In the genomic region with DNA sequence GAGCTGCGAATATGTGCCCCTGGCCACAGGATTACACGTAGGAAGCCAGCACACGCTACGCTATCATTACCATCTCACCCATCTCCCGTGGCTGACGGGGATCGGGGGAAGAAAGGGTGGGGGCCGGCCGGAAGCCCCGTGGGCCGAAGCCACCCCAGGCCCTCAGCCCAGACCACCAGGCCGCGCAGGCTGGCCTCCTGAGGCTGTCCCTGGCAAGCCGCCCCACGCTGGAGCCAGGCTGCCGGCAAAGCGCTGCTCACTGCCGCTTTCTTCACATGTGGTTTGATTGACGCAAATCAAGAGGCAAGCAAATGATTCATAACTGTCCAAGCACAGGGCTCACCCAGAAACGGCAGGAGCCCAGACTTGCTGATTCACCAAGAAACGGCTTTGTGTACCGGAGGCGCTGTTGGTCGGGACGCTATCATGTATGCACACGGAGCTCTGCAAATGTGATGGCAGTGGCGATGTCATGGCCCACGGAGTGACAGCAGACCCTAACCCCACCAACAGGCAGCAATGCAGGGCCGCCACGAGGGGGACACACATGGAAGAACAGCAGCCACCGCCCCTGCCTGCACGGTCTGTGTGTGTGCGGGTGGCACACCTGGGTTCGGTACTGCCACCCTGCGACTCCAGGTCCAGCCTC, we compare ENCODE assay signal across 8 cellular contexts.
A peak's percentile ranks its signal among the peaks of the same experiment; 100 is the strongest.
DNase-seq lines count a peak whose midpoint lies in the region; ATAC-seq and TF ChIP-seq lines count a peak whose summit lies in the region.

No MANE protein-coding gene starts in this region.

- H3K27ac ChIP-seq in A673 (ENCODE audit: low read depth, low read length, poor library complexity, severe bottlenecking) (peak overlapping the region; percentile 64), PC-9 (peak overlapping the region; percentile 82), ovary (peak overlapping the region in 1 of 2 donors; percentile 30), thymus (ENCODE audit: low read depth) (peak overlapping the region; percentile 73)

- no peak for TF ChIP-seq EP300 in ovary (IDR thresholded peaks at IDR 0.05)

- no peaks in the 10 kb centered on the region for H4K20me1 ChIP-seq in PC-9 (ENCODE audit: insufficient read depth)

- 45 to 54% (median 52%) methylated on average over 35 of the region's 35 CpGs for WGBS in ovary, 3 donors
- WGBS in thymus = 78% methylated on average over 35 of the region's 35 CpGs

- H3K36me3 ChIP-seq in A673 (ENCODE audit: insufficient read depth, low read length, poor library complexity, severe bottlenecking) = no peaks in the 10 kb centered on the region
- no peaks in the 10 kb centered on the region for H3K36me3 ChIP-seq in PC-9 (ENCODE audit: low read depth)
- H3K36me3 ChIP-seq in ovary = no peaks in the 10 kb centered on the region
- H3K36me3 ChIP-seq in thymus (ENCODE audit: control insufficient read depth, insufficient read depth) = peaks cover 5% of the 10 kb centered on the region

- H2AFZ ChIP-seq in PC-9 = peak overlapping the region; percentile 68

- H3K4me2 ChIP-seq in PC-9 = peak overlapping the region; percentile 95

- no peaks in the 10 kb centered on the region for H3K27me3 ChIP-seq in A673 (replicated peaks; ENCODE audit: insufficient read depth, low read depth, low read length, poor library complexity)
- no peaks in the 10 kb centered on the region for H3K27me3 ChIP-seq in PC-9 (ENCODE audit: insufficient read depth, low read depth)
- H3K27me3 ChIP-seq in ovary = no peaks in the 10 kb centered on the region
- no peaks in the 10 kb centered on the region for H3K27me3 ChIP-seq in thymus (ENCODE audit: control insufficient read depth, insufficient read depth)

- no peak for TF ChIP-seq CTCF in A673 (conservative IDR thresholded peaks at IDR 0.05; ENCODE audit: low read depth, low read length)
- TF ChIP-seq CTCF in PC-9 (conservative IDR thresholded peaks at IDR 0.05) = no peak
- no peak for TF ChIP-seq CTCF in fibroblast of the aortic adventitia (IDR thresholded peaks at IDR 0.05; ENCODE audit: insufficient read depth, low read length)
- TF ChIP-seq CTCF in ovary (IDR thresholded peaks at IDR 0.05) = no peak

- POLR2A ChIA-PET in A673 (lab: Charles Lee; ENCODE audit: low non-redundant PET) = no interaction called here
- POLR2A ChIA-PET in PC-9 (lab: Charles Lee; ENCODE audit: unreplicated experiment) = interaction anchor here (0.6 to 0.7 kb wide), 5 partner anchors 38 to 1152 kb away, joined by 3 to 8 read pairs (median 4); no protein-coding TSS in a partner anchor

- intact Hi-C loops in A673 (cut with micrococcal nuclease; ENCODE audit: unreplicated experiment) (no loop called here), PC-9 (cut with micrococcal nuclease; ENCODE audit: unreplicated experiment) (loop anchor here (2.0 to 5.0 kb wide), 2 partner anchors 126 to 988 kb away; partner anchors contain the start of genes HDAC4 and PER2), ovary (cut with DNase I) (no loop called here)

- peaks cover 63% of the 10 kb centered on the region for H3K79me2 ChIP-seq in PC-9 (ENCODE audit: low read depth)

- no TSS peak for BruUV-seq in A673 (replicated peaks; lab: Mats Ljungman, UMichigan)
- no TSS peak for BruUV-seq in PC-9 (replicated peaks; lab: Mats Ljungman, UMichigan)

- H3K9me3 ChIP-seq in A673 (ENCODE audit: low read depth, low read length, poor library complexity, severe bottlenecking) (no peaks in the 10 kb centered on the region), PC-9 (ENCODE audit: insufficient read depth, low read depth) (no peaks in the 10 kb centered on the region), ovary (no peaks in the 10 kb centered on the region), thymus (ENCODE audit: control insufficient read depth) (no peaks in the 10 kb centered on the region)

- ATAC-seq in GM21576 (IDR thresholded peaks at IDR 0.05; ENCODE audit: unreplicated experiment) = peak; percentile 63

- H3K4me3 ChIP-seq in A673 (ENCODE audit: low read depth, low read length, poor library complexity, severe bottlenecking) (no peak overlapping the region), PC-9 (peak overlapping the region; percentile 59), fibroblast of the aortic adventitia (ENCODE audit: low read depth, low read length) (peak overlapping the region; percentile 40), ovary (peak overlapping the region; percentile 5), thymus (ENCODE audit: low read length) (no peak overlapping the region)

- H3K4me1 ChIP-seq in A673 (ENCODE audit: insufficient read depth, low read length, poor library complexity, severe bottlenecking) (peaks cover 38% of the 10 kb centered on the region), PC-9 (replicated peaks; ENCODE audit: insufficient read depth) (peaks cover 47% of the 10 kb centered on the region), ovary (ENCODE audit: insufficient read depth) (peaks cover 14% of the 10 kb centered on the region), thymus (ENCODE audit: control insufficient read depth, insufficient read depth, low read length) (peaks cover 33% of the 10 kb centered on the region)

- DNase-seq in A673 (ENCODE audit: low spot score) (peak; percentile 82), PC-9 (peak; percentile 87 to 97), fibroblast of the aortic adventitia (ENCODE audit: low read depth) (peak; percentile 96), ovary (peak; percentile 18 to 72 (median 57)), NCI-H1092 (lab: John Stamatoyannopoulos, UW) (no peak)
- peak; percentile 75 for DNase-seq in activated T-helper 9 cell treated with anti-CD3 and anti-CD28 coated beads, Interleukin-2, amount 50 U/mL, for 16 hours (ENCODE audit: low read depth)

- no peak for TF ChIP-seq POLR2A in ovary (IDR thresholded peaks at IDR 0.05)

- CTCF ChIA-PET in A673 (lab: Charles Lee) (interaction anchor here (0.6 kb wide), 1 partner anchor 813 kb away, joined by 14 read pairs; no protein-coding TSS in a partner anchor), PC-9 (lab: Charles Lee) (interaction anchor here (0.5 to 1.1 kb wide), 2 partner anchors 10 to 43 kb away, joined by 4 to 5 read pairs; no protein-coding TSS in a partner anchor)

- H3K9me2 ChIP-seq in PC-9 (ENCODE audit: insufficient read depth) = no peaks in the 10 kb centered on the region

- peaks cover 31% of the 10 kb centered on the region for H3F3A ChIP-seq in PC-9 (ENCODE audit: insufficient read depth, low read depth)

Comparison
In these comparisons a context has a peak if more than half of its experiments do, and no peak if none do; other contexts are left out.
1. H3K4me3 ChIP-seq: peak in PC-9 (single experiment), fibroblast of the aortic adventitia (single experiment) and ovary (single experiment); none in A673 (single experiment) and thymus (single experiment).